ENCODE assay signal across 1 cellular context in genomic region chr2:58730764-58731487, GRCh38.
A peak's percentile ranks its signal among the peaks of the same experiment; 100 is the strongest.
TF ChIP-seq lines count a peak whose summit lies in the region.

No MANE protein-coding gene starts in this region.

TF ChIP-seq in K562, 482 proteins besides CTCF, POLR2A, EP300 and RAD21 (continued from another document):
- TF ChIP-seq ZNF318 (IDR thresholded peaks at IDR 0.05; ENCODE audit: borderline replicate concordance in 1 of 2, low read depth in 1 of 2) = peak in 1 of 2 experiments; percentile 63; a peak in 1 of 4 replicates
- peak; percentile 88 for TF ChIP-seq CC2D1A (IDR thresholded peaks at IDR 0.05)
- TF ChIP-seq GTF2F1 (IDR thresholded peaks at IDR 0.05; ENCODE audit: low read depth, low read length) = no peak
- no peak for TF ChIP-seq NR2F6 (CRISPR knock-in tag; IDR thresholded peaks at IDR 0.05)
- TF ChIP-seq ZNF644 (tag; IDR thresholded peaks at IDR 0.05; ENCODE audit: low read depth) = peak; percentile 60
- TF ChIP-seq DMBX1 (CRISPR knock-in tag; IDR thresholded peaks at IDR 0.05; ENCODE audit: borderline replicate concordance) = peak; percentile 67; the same call in 1 of the 2 replicates
- TF ChIP-seq MECOM (CRISPR knock-in tag; IDR thresholded peaks at IDR 0.05) = peak; percentile 72
- peak; percentile 89 for TF ChIP-seq MTA2 (IDR thresholded peaks at IDR 0.05; ENCODE audit: low read depth)
- peak; percentile 95 for TF ChIP-seq PKNOX1 (IDR thresholded peaks at IDR 0.05)
- TF ChIP-seq MBD2 (IDR thresholded peaks at IDR 0.05; ENCODE audit: borderline replicate concordance, low read depth) = peak; percentile 67; the same call in 1 of the 2 replicates
- peak; percentile 97 for TF ChIP-seq RNF2 (IDR thresholded peaks at IDR 0.05)
- TF ChIP-seq ARID1B (IDR thresholded peaks at IDR 0.05) = peak; percentile 97
- no peak for TF ChIP-seq CBX8 (IDR thresholded peaks at IDR 0.05; ENCODE audit: borderline replicate concordance, extremely low read depth, low read depth, low read length, poor library complexity, severe bottlenecking)
- peak in 1 of 2 experiments; percentile 87; a peak in 1 of 4 replicates for TF ChIP-seq TBL1XR1 (IDR thresholded peaks at IDR 0.05; ENCODE audit: low read length in 2 of 2)
- peak; percentile 93 for TF ChIP-seq TAL1 (IDR thresholded peaks at IDR 0.05)
- TF ChIP-seq FOXM1 (IDR thresholded peaks at IDR 0.05; ENCODE audit: low read depth) = peak; percentile 78
- no peak for TF ChIP-seq FOXM1 (CRISPR knock-in tag; IDR thresholded peaks at IDR 0.05; ENCODE audit: low read depth)
- peak; percentile 20; the same call in 1 of the 2 replicates for TF ChIP-seq VEZF1 (CRISPR knock-in tag; IDR thresholded peaks at IDR 0.05)
TF ChIP-seq in K562: peak in this region for 104.
